In genomic region chr15:75172168-75172841, GRCh38 we compare ENCODE assay signal across 18 cellular contexts. TPM values are rescaled to one million over a fixed set of nuclear protein-coding genes. Genes with fewer than 3 reads are reported as not detected.
DNase-seq lines count a peak whose midpoint lies in the region; ATAC-seq and TF ChIP-seq lines count a peak whose summit lies in the region.
"Had no signal": no experiment of that assay in that cellular context is flagged by ENCODE, and none has a peak within 500 bp of the region (broad histone marks: within the 10 kb centered on the region; RNA-seq: fewer than 3 reads in every experiment).

No MANE protein-coding gene starts in this region.

- no peak overlapping the region for H3K4me2 ChIP-seq in GM23338
- H3K4me2 ChIP-seq: A549 had no signal

- peaks cover 3% of the 10 kb centered on the region; the same call in 1 of the 2 replicates for H3K27me3 ChIP-seq in GM23338 (ENCODE audit: insufficient read depth)
- H3K27me3 ChIP-seq: upper lobe of left lung had no signal

- peaks cover 53% of the 10 kb centered on the region for H3K4me1 Mint-ChIP-seq in T-helper 2 cell treated with Interferon-gamma antibody and Interleukin-4, amounts not matched to agents 5 μg/mL and 100 μg/mL, for 36 hours (ENCODE audit: low read depth)
- H3K4me1 Mint-ChIP-seq in activated T-helper 2 cell treated with anti-CD3 and anti-CD28 coated beads, Interferon-gamma antibody, Interleukin-2, Interleukin-4, amounts not matched to agents 10 μg/mL and 5 μg/mL and 100 μg/mL, durations not matched to agents 14 hours and 24 hours and 36 hours (ENCODE audit: low read depth) = peaks cover 59% of the 10 kb centered on the region
- H3K4me1 Mint-ChIP-seq in neural crest cell = peaks cover 7% of the 10 kb centered on the region
- peaks cover 5% of the 10 kb centered on the region for H3K4me1 Mint-ChIP-seq in GM23338

- no peak overlapping the region for H3K4me3 ChIP-seq in GM23338
- H3K4me3 ChIP-seq: A549, upper lobe of left lung had no signal

- no peak for TF ChIP-seq CTCF in neural crest cell (conservative IDR thresholded peaks at IDR 0.05)
- no peak for TF ChIP-seq CTCF in GM23338 (conservative IDR thresholded peaks at IDR 0.05; ENCODE audit: low read depth in 2 of 2)

- H3K36me3 Mint-ChIP-seq in T-helper 2 cell treated with Interferon-gamma antibody and Interleukin-4, amounts not matched to agents 5 μg/mL and 100 μg/mL, for 36 hours (ENCODE audit: low read depth) = peaks cover 17% of the 10 kb centered on the region
- peaks cover 18% of the 10 kb centered on the region for H3K36me3 Mint-ChIP-seq in activated T-helper 2 cell treated with anti-CD3 and anti-CD28 coated beads, Interferon-gamma antibody, Interleukin-2, Interleukin-4, amounts not matched to agents 10 μg/mL and 5 μg/mL and 100 μg/mL, durations not matched to agents 14 hours and 24 hours and 36 hours (ENCODE audit: low read depth)
- H3K36me3 Mint-ChIP-seq in neural crest cell (ENCODE audit: low read depth) (no peaks in the 10 kb centered on the region), GM23338 (ENCODE audit: low read depth) (no peaks in the 10 kb centered on the region)

- H3K27ac ChIP-seq in GM23338 (ENCODE audit: low read depth) = no peak overlapping the region

- H3K36me3 ChIP-seq in GM23338 (ENCODE audit: insufficient read depth) = no peaks in the 10 kb centered on the region
- H3K36me3 ChIP-seq: neutrophil, upper lobe of left lung had no signal

- no peak overlapping the region for H2AFZ ChIP-seq in GM23338

- no peaks in the 10 kb centered on the region for H3F3A ChIP-seq in GM23338 (replicated peaks; ENCODE audit: low read depth)

- H3K27ac Mint-ChIP-seq in T-helper 2 cell treated with Interferon-gamma antibody and Interleukin-4, amounts not matched to agents 5 μg/mL and 100 μg/mL, for 36 hours = peak overlapping the region; percentile 57
- peak overlapping the region; percentile 71 for H3K27ac Mint-ChIP-seq in activated T-helper 2 cell treated with anti-CD3 and anti-CD28 coated beads, Interferon-gamma antibody, Interleukin-2, Interleukin-4, amounts not matched to agents 10 μg/mL and 5 μg/mL and 100 μg/mL, durations not matched to agents 14 hours and 24 hours and 36 hours
- H3K27ac Mint-ChIP-seq in neural crest cell (ENCODE audit: unreplicated experiment) = peak overlapping the region; percentile 43
- no peak overlapping the region for H3K27ac Mint-ChIP-seq in GM23338
- H3K27ac Mint-ChIP-seq: mesothelial cell of epicardium had no signal

- peaks cover 16% of the 10 kb centered on the region for H3K9me3 Mint-ChIP-seq in T-helper 2 cell treated with Interferon-gamma antibody and Interleukin-4, amounts not matched to agents 5 μg/mL and 100 μg/mL, for 36 hours
- peaks cover 17% of the 10 kb centered on the region for H3K9me3 Mint-ChIP-seq in activated T-helper 2 cell treated with anti-CD3 and anti-CD28 coated beads, Interferon-gamma antibody, Interleukin-2, Interleukin-4, amounts not matched to agents 10 μg/mL and 5 μg/mL and 100 μg/mL, durations not matched to agents 14 hours and 24 hours and 36 hours
- H3K9me3 Mint-ChIP-seq in neural crest cell (no peaks in the 10 kb centered on the region), GM23338 (peaks cover 3% of the 10 kb centered on the region; the same call in 1 of the 3 replicates)
- H3K9me3 Mint-ChIP-seq: effector memory CD8-positive, alpha-beta T cell had no signal

- no peaks in the 10 kb centered on the region for H4K20me1 ChIP-seq in GM23338 (replicated peaks; ENCODE audit: insufficient read depth)

- peaks cover under 1% of the 10 kb centered on the region for H3K27me3 Mint-ChIP-seq in T-helper 2 cell treated with Interferon-gamma antibody and Interleukin-4, amounts not matched to agents 5 μg/mL and 100 μg/mL, for 36 hours (ENCODE audit: low read depth)
- no peaks in the 10 kb centered on the region for H3K27me3 Mint-ChIP-seq in activated T-helper 2 cell treated with anti-CD3 and anti-CD28 coated beads, Interferon-gamma antibody, Interleukin-2, Interleukin-4, amounts not matched to agents 10 μg/mL and 5 μg/mL and 100 μg/mL, durations not matched to agents 14 hours and 24 hours and 36 hours (ENCODE audit: low read depth)
- H3K27me3 Mint-ChIP-seq in neural crest cell (ENCODE audit: low read depth) = peaks cover 5% of the 10 kb centered on the region
- peaks cover 13% of the 10 kb centered on the region for H3K27me3 Mint-ChIP-seq in GM23338 (ENCODE audit: insufficient read depth, low read depth, poor library complexity)
- H3K27me3 Mint-ChIP-seq: effector memory CD8-positive, alpha-beta T cell had no signal

- H3K79me2 ChIP-seq in GM23338 (replicated peaks; ENCODE audit: insufficient read depth) = no peaks in the 10 kb centered on the region

- no peaks in the 10 kb centered on the region for H3K9me2 ChIP-seq in GM23338 (ENCODE audit: insufficient read depth)

- DNase-seq in T-helper 2 cell treated with Interferon-gamma antibody and Interleukin-4, amounts not matched to agents 5 μg/mL and 100 μg/mL, for 36 hours (ENCODE audit: low spot score) = no peak
- DNase-seq in T-helper 2 cell (no peak), NCI-H2171 (lab: John Stamatoyannopoulos, UW) (peak; percentile 44), neural crest cell (ENCODE audit: low read depth, low spot score) (no peak), SK-N-DZ (ENCODE audit: low spot score) (no peak), GM23338 (ENCODE audit: low spot score) (no peak)
- no peak for DNase-seq in activated T-helper 2 cell treated with anti-CD3 and anti-CD28 coated beads, Interferon-gamma antibody, Interleukin-2, Interleukin-4, amounts not matched to agents 10 μg/mL and 5 μg/mL and 100 μg/mL, durations not matched to agents 14 hours and 24 hours and 36 hours (ENCODE audit: low spot score)
- DNase-seq in stimulated activated CD4-positive, alpha-beta T cell treated with anti-CD3 and anti-CD28 coated beads, Interleukin-1b, Interleukin-23, amount 100 ng/mL, for 48 hours = no peak
- DNase-seq: anterior cingulate cortex; effector memory CD8-positive, alpha-beta T cell; NCI-H2029; stimulated activated naive CD8-positive, alpha-beta T cell treated with anti-CD3 and anti-CD28 coated beads, Interleukin-15, Interleukin-2, amounts not matched to agents 100 U/mL and 50 U/mL, for 24 hours; upper lobe of left lung had no signal

- peaks cover 3% of the 10 kb centered on the region for H3K4me1 ChIP-seq in GM23338 (ENCODE audit: insufficient read depth)

- H3K4me3 Mint-ChIP-seq in T-helper 2 cell treated with Interferon-gamma antibody and Interleukin-4, amounts not matched to agents 5 μg/mL and 100 μg/mL, for 36 hours = no peak overlapping the region
- no peak overlapping the region for H3K4me3 Mint-ChIP-seq in activated T-helper 2 cell treated with anti-CD3 and anti-CD28 coated beads, Interferon-gamma antibody, Interleukin-2, Interleukin-4, amounts not matched to agents 10 μg/mL and 5 μg/mL and 100 μg/mL, durations not matched to agents 14 hours and 24 hours and 36 hours (ENCODE audit: low read depth)
- H3K4me3 Mint-ChIP-seq in neural crest cell (no peak overlapping the region), GM23338 (no peak overlapping the region)
- H3K4me3 Mint-ChIP-seq: CD14-positive monocyte; effector memory CD8-positive, alpha-beta T cell; mesothelial cell of epicardium had no signal

- intact Hi-C loops in activated T-helper 2 cell treated with anti-CD3 and anti-CD28 coated beads, Interferon-gamma antibody, Interleukin-2, Interleukin-4, amounts not matched to agents 10 μg/mL and 5 μg/mL and 100 μg/mL, durations not matched to agents 14 hours and 24 hours and 36 hours (cut with micrococcal nuclease) = no loop called here

- no peak for ATAC-seq in GM23338
- ATAC-seq: A549; effector memory CD8-positive, alpha-beta T cell; HCT116 had no signal

TF ChIP-seq in GM23338, 12 proteins besides CTCF, POLR2A, EP300 and RAD21 (continues in another document):
- TF ChIP-seq NANOG (IDR thresholded peaks at IDR 0.05; ENCODE audit: borderline replicate concordance) = no peak
- no peak for TF ChIP-seq EZH2phosphoT487 (IDR thresholded peaks at IDR 0.05; ENCODE audit: unreplicated experiment)
- TF ChIP-seq REST (IDR thresholded peaks at IDR 0.05; ENCODE audit: unreplicated experiment) = no peak
- TF ChIP-seq JUNB (IDR thresholded peaks at IDR 0.05; ENCODE audit: unreplicated experiment) = no peak
- TF ChIP-seq EZH2 (IDR thresholded peaks at IDR 0.05; ENCODE audit: low read depth, unreplicated experiment) = no peak
- TF ChIP-seq POLR2AphosphoS5 (IDR thresholded peaks at IDR 0.05; ENCODE audit: low read depth) = no peak
- no peak for TF ChIP-seq ZNF114 (CRISPR knock-in tag; IDR thresholded peaks at IDR 0.05)
- TF ChIP-seq CREB1 (CRISPR knock-in tag; IDR thresholded peaks at IDR 0.05; ENCODE audit: low read depth) = no peak

RNA-seq across cellular contexts. Expression of gene C15orf39, which starts 29.4 kb away (rescaled TPM):
- 62.4 and 63.5 TPM in 2 replicates for total RNA-seq in activated T-helper 2 cell treated with anti-CD3 and anti-CD28 coated beads, Interferon-gamma antibody, Interleukin-2, Interleukin-4, amounts not matched to agents 10 μg/mL and 5 μg/mL and 100 μg/mL, durations not matched to agents 14 hours and 24 hours and 36 hours
- 23.8 and 29.5 TPM in 2 replicates for total RNA-seq in neural crest cell
- 9.6 and 10.9 TPM in 2 replicates for polyA plus RNA-seq in SK-N-DZ (2014; cell fraction: cytosol; rRNA removed)
- polyA plus RNA-seq in SK-N-DZ (2014; cell fraction: nucleus; rRNA removed) = 3.4 and 6.2 TPM in 2 replicates
- total RNA-seq in GM23338 (2014; rRNA removed; shearing (Covaris generic)) = 48.5 and 54.1 TPM in 2 replicates
- 13.4 and 13.9 TPM in 2 replicates for polyA plus RNA-seq in GM23338 (2016; fragmentation: Nextera tagmentation; extraction: Ambion mirVana)
